In the genomic region with DNA sequence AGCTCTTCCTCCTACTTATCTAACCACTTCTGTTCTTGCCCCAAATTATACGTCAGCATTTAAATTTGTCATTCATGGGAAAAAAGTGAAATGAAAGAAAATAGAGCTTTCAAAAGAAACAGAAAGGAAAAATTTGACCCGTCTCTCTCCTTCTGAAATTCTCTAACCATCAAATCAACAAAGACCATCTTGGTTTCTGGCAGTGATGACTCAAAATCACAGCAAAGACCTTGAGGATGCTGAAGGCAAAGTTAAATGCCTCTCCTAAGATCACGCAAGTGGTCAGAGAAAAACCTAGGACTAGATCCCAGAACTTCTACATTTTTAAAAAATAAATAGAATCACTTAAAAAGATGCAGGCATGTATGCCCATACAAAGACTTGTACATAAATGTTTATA, we compare ENCODE assay signal across 23 cellular contexts. TPM values are rescaled to one million over a fixed set of nuclear protein-coding genes. Genes with fewer than 3 reads are reported as not detected.
DNase-seq lines count a peak whose midpoint lies in the region; ATAC-seq and TF ChIP-seq lines count a peak whose summit lies in the region.
"Had no signal": no experiment of that assay in that cellular context is flagged by ENCODE, and none has a peak within 500 bp of the region (broad histone marks: within the 10 kb centered on the region; RNA-seq: fewer than 3 reads in every experiment).

No MANE protein-coding gene starts in this region.

- H3K4me3 ChIP-seq in BLaER1 treated with 17β-estradiol and CSF1 and Interleukin-3, amounts not matched to agents 10 nM and 100 nM = peak overlapping the region in 4 of 10 experiments; percentile 80 to 98 (median 90); a peak in 7 of 20 replicates
- H3K4me3 ChIP-seq in CD4-positive, alpha-beta memory T cell (ENCODE audit: low read length in 2 of 2) = no peak overlapping the region
- H3K4me3 ChIP-seq: gastroesophageal sphincter, smooth muscle cell, thoracic aorta had no signal

- peak overlapping the region in 7 of 11 experiments; percentile 9 to 88 (median 83); a peak in 12 of 22 replicates for H3K4me2 ChIP-seq in BLaER1 treated with 17β-estradiol and CSF1 and Interleukin-3, amounts not matched to agents 10 nM and 100 nM
- H3K4me2 ChIP-seq: smooth muscle cell had no signal

- H3K27me3 ChIP-seq in BLaER1 treated with 17β-estradiol and CSF1 and Interleukin-3, amounts not matched to agents 10 nM and 100 nM = no peaks in the 10 kb centered on the region
- H3K27me3 ChIP-seq in CD4-positive, alpha-beta memory T cell (ENCODE audit: insufficient read depth, low read length) = no peaks in the 10 kb centered on the region
- H3K27me3 ChIP-seq: gastroesophageal sphincter, left lung had no signal

- TF ChIP-seq CTCF in HFFc6 (IDR thresholded peaks at IDR 0.05) = no peak

- intact Hi-C loops in CD4-positive, alpha-beta memory T cell (cut with micrococcal nuclease) = no loop called here

- H3K9ac ChIP-seq in BLaER1 treated with 17β-estradiol and CSF1 and Interleukin-3, amounts not matched to agents 10 nM and 100 nM = peak overlapping the region in 3 of 11 experiments; percentile 36 to 88 (median 87); a peak in 5 of 22 replicates

- peaks cover 0 to 36% (median 2%) of the 10 kb centered on the region in 11 experiments; a peak in 12 of 22 replicates for H3K36me3 ChIP-seq in BLaER1 treated with 17β-estradiol and CSF1 and Interleukin-3, amounts not matched to agents 10 nM and 100 nM
- peaks cover 5% of the 10 kb centered on the region for H3K36me3 ChIP-seq in CD4-positive, alpha-beta memory T cell (ENCODE audit: insufficient read depth, low read length)
- H3K36me3 ChIP-seq: left lung, thoracic aorta had no signal

- H3K9me3 Mint-ChIP-seq in CD4-positive, alpha-beta memory T cell = no peaks in the 10 kb centered on the region
- H3K9me3 Mint-ChIP-seq in HFFc6 = no peaks in the 10 kb centered on the region
- H3K9me3 Mint-ChIP-seq in central memory CD8-positive, alpha-beta T cell = no peaks in the 10 kb centered on the region
- H3K9me3 Mint-ChIP-seq: CD8-positive, alpha-beta T cell; IgD-negative memory B cell had no signal

- H3K27ac Mint-ChIP-seq in CD4-positive, alpha-beta memory T cell = peak overlapping the region in 4 of 7 donors; percentile 15 to 83 (median 23)
- H3K27ac Mint-ChIP-seq in HFFc6 = no peak overlapping the region
- H3K27ac Mint-ChIP-seq in central memory CD8-positive, alpha-beta T cell (ENCODE audit: low read depth) = peak overlapping the region; percentile 76
- H3K27ac Mint-ChIP-seq: activated T-cell treated with anti-CD3 and anti-CD28 coated beads, Interleukin-2, amount 50 U/mL, for 24 hours; CD8-positive, alpha-beta T cell; H9 had no signal

- no peak for DNase-seq in CD4-positive, alpha-beta memory T cell
- DNase-seq in HFFc6 = no peak
- DNase-seq in central memory CD8-positive, alpha-beta T cell (ENCODE audit: low spot score in 2 of 2) = no peak
- DNase-seq in amniotic stem cell (lab: John Stamatoyannopoulos, UW) = no peak
- DNase-seq in NCI-H345 (lab: John Stamatoyannopoulos, UW) = no peak
- DNase-seq: activated naive CD4-positive, alpha-beta T cell treated with Interleukin-2 at 50 U/mL for 16 hours; activated T-cell treated with anti-CD3 and anti-CD28 coated beads, Interleukin-2, amount 50 U/mL, for 24 hours; anterior cingulate cortex; CD8-positive, alpha-beta T cell; H9; left lung; naive B cell; NCI-H446 treated with DMSO at 0.1 percent for 48 hours; OCI-M1; SHP77; T1000 had no signal

- CTCF ChIA-PET in CD4-positive, alpha-beta memory T cell (lab: Charles Lee; ENCODE audit: partially characterized antibody) = interaction anchor here (1.1 kb wide), 1 partner anchor 32 kb away, joined by 3 read pairs; no protein-coding TSS in a partner anchor

- no peaks in the 10 kb centered on the region for H3K27me3 Mint-ChIP-seq in CD4-positive, alpha-beta memory T cell
- no peaks in the 10 kb centered on the region; the same call in 1 of the 2 replicates for H3K27me3 Mint-ChIP-seq in HFFc6 (ENCODE audit: insufficient read depth)
- no peaks in the 10 kb centered on the region for H3K27me3 Mint-ChIP-seq in central memory CD8-positive, alpha-beta T cell
- H3K27me3 Mint-ChIP-seq: activated T-cell treated with anti-CD3 and anti-CD28 coated beads, Interleukin-2, amount 50 U/mL, for 24 hours; IgD-negative memory B cell; naive B cell had no signal

- H3K36me3 Mint-ChIP-seq in CD4-positive, alpha-beta memory T cell = peaks cover 0 to 12% of the 10 kb centered on the region in 2 donors
- H3K36me3 Mint-ChIP-seq in HFFc6 (ENCODE audit: low read depth) = peaks cover 5% of the 10 kb centered on the region; the same call in 1 of the 2 replicates
- peaks cover 15% of the 10 kb centered on the region for H3K36me3 Mint-ChIP-seq in central memory CD8-positive, alpha-beta T cell (ENCODE audit: insufficient read depth)
- H3K36me3 Mint-ChIP-seq: naive B cell had no signal

- peaks cover 14 to 18% (median 18%) of the 10 kb centered on the region in 11 experiments for H3K9me3 ChIP-seq in BLaER1 treated with 17β-estradiol and CSF1 and Interleukin-3, amounts not matched to agents 10 nM and 100 nM (replicated peaks in 1 of 11)
- H3K9me3 ChIP-seq in CD4-positive, alpha-beta memory T cell (ENCODE audit: control insufficient read depth in 1 of 2, low read length in 2 of 2) = no peaks in the 10 kb centered on the region
- H3K9me3 ChIP-seq: gastroesophageal sphincter, thoracic aorta had no signal

- peak overlapping the region in 2 of 11 experiments; percentile 4 to 21; a peak in 2 of 22 replicates for H3K27ac ChIP-seq in BLaER1 treated with 17β-estradiol and CSF1 and Interleukin-3, amounts not matched to agents 10 nM and 100 nM
- no peak overlapping the region for H3K27ac ChIP-seq in CD4-positive, alpha-beta memory T cell (ENCODE audit: low read depth, low read length)
- H3K27ac ChIP-seq: gastroesophageal sphincter, left lung, thoracic aorta had no signal

- no peak for ATAC-seq in central memory CD8-positive, alpha-beta T cell (replicated peaks; ENCODE audit: extremely low read depth, poor library complexity, severe bottlenecking)
- ATAC-seq in HG03460 (IDR thresholded peaks at IDR 0.05; ENCODE audit: unreplicated experiment) = no peak
- ATAC-seq: activated CD4-positive, CD25-positive, alpha-beta regulatory T cell treated with anti-CD3 and anti-CD28 coated beads, Interleukin-2, amount 50 U/mL, for 24 hours; CD8-positive, alpha-beta T cell; gastroesophageal sphincter; left lung had no signal

- peak overlapping the region in 1 of 8 donors; percentile 30 for H3K4me3 Mint-ChIP-seq in CD4-positive, alpha-beta memory T cell
- H3K4me3 Mint-ChIP-seq in HFFc6 = peak overlapping the region; percentile 57
- peak overlapping the region; percentile 44 for H3K4me3 Mint-ChIP-seq in central memory CD8-positive, alpha-beta T cell
- H3K4me3 Mint-ChIP-seq: activated T-cell treated with anti-CD3 and anti-CD28 coated beads, Interleukin-2, amount 50 U/mL, for 24 hours; CD8-positive, alpha-beta T cell; H9 had no signal

- peaks cover 18 to 33% (median 23%) of the 10 kb centered on the region in 4 donors for H3K4me1 Mint-ChIP-seq in CD4-positive, alpha-beta memory T cell
- H3K4me1 Mint-ChIP-seq in HFFc6 (ENCODE audit: low read depth) = peaks cover 23% of the 10 kb centered on the region
- peaks cover 20% of the 10 kb centered on the region for H3K4me1 Mint-ChIP-seq in central memory CD8-positive, alpha-beta T cell

- peaks cover 30 to 74% (median 43%) of the 10 kb centered on the region in 10 experiments for H3K4me1 ChIP-seq in BLaER1 treated with 17β-estradiol and CSF1 and Interleukin-3, amounts not matched to agents 10 nM and 100 nM
- H3K4me1 ChIP-seq in CD4-positive, alpha-beta memory T cell (ENCODE audit: insufficient read depth, low read length) = peaks cover 21% of the 10 kb centered on the region

- peaks cover 0 to 27% (median 0%) of the 10 kb centered on the region in 11 experiments; a peak in 3 of 22 replicates for H4K20me1 ChIP-seq in BLaER1 treated with 17β-estradiol and CSF1 and Interleukin-3, amounts not matched to agents 10 nM and 100 nM

- POLR2A ChIA-PET in CD4-positive, alpha-beta memory T cell (lab: Charles Lee; ENCODE audit: partially characterized antibody) = interaction anchor here (0.8 kb wide), 1 partner anchor 53 kb away, joined by 3 read pairs; a partner anchor contains a TSS

RNA-seq across cellular contexts. Expression of a gene that starts 2.5 kb away (rescaled TPM):
- total RNA-seq in CD4-positive, alpha-beta memory T cell = 10 to 100 TPM; 55.5 to 60.2 TPM
- 100 to 1,000 TPM in 1 of 2 donors, 10 to 100 TPM in 1; 91.3 to 147 TPM for polyA plus RNA-seq in CD4-positive, alpha-beta memory T cell
- 100 to 1,000 TPM; 108 to 212 (median 122) TPM for total RNA-seq in HFFc6 (2021; fragmentation: NEBNext Ultra II Directional; extraction: Animal tissue kit (Norgen Biotek cat#: 25700))

RNA-seq across cellular contexts. Expression of a gene that starts 41.9 kb away (rescaled TPM):
- not detected for total RNA-seq in CD4-positive, alpha-beta memory T cell
- under 1 TPM; 0.10 to 0.46 TPM for polyA plus RNA-seq in CD4-positive, alpha-beta memory T cell
- under 1 TPM in 5 of 6 experiments, not detected in 1; 0.09 to 0.18 (median 0.12) TPM for total RNA-seq in HFFc6 (2021; fragmentation: NEBNext Ultra II Directional; extraction: Animal tissue kit (Norgen Biotek cat#: 25700))
- total RNA-seq: smooth muscle cell had no signal
- polyA plus RNA-seq: IgD-negative memory B cell, smooth muscle cell had no signal

RNA-seq across cellular contexts. Expression of a gene that starts 52.8 kb away (rescaled TPM):
- 10 to 100 TPM; 10.4 to 10.7 TPM for total RNA-seq in CD4-positive, alpha-beta memory T cell
- 1 to 10 TPM; 3.5 to 9.2 TPM for polyA plus RNA-seq in CD4-positive, alpha-beta memory T cell
- 10 to 100 TPM in 5 of 6 experiments, 1 to 10 TPM in 1; 8.7 to 14.1 (median 13.0) TPM for total RNA-seq in HFFc6 (2021; fragmentation: NEBNext Ultra II Directional; extraction: Animal tissue kit (Norgen Biotek cat#: 25700))
- total RNA-seq: H9 had no signal
